ENCODE assay signal across 1 cellular context in the genomic region with DNA sequence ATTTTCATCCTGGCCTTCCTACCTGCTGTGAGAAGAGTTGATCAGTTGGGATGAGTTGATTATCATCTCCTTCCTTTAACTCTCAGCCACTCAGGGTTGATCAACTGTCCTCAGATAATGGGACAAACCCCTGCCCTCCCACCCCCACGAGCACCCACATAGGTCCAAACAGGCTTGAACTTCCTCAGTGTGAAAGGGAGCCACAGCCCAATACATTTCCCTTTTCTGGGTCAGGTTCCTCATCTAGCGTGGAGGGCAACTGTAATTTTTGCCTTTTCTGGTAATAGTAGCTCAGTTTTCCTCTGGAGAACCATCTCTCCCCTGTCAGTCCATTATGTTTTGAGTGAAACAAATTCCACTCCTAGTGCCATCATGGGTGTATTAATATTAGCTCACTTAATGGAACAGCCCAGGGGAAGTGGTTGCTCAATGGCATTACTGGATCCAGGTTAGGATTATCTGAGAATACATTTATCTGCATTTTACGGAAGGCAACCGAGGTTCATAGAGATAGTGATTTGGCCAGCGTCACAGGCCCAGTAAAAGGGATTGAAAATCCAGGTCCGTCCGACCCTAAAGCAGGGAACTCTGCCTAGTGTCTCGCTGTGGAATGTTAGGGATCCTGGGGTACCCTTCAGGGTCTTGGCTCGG.
TF ChIP-seq lines count a peak whose summit lies in the region.

No MANE protein-coding gene starts in this region.

TF ChIP-seq in K562, 482 proteins besides CTCF, POLR2A, EP300 and RAD21:
- TF ChIP-seq STAT5A (IDR thresholded peaks at IDR 0.05; ENCODE audit: borderline replicate concordance, low read length) (no peak), RFX5 (IDR thresholded peaks at IDR 0.05; ENCODE audit: low read depth, low read length) (no peak), SOX6 (IDR thresholded peaks at IDR 0.05) (no peak), ZNF668 (CRISPR knock-in tag; IDR thresholded peaks at IDR 0.05) (no peak), ZSCAN32 (CRISPR knock-in tag; IDR thresholded peaks at IDR 0.05) (no peak), TAF7 (tag; IDR thresholded peaks at IDR 0.05) (no peak), ZFPM2 (CRISPR knock-in tag; IDR thresholded peaks at IDR 0.05) (no peak), SIRT6 (IDR thresholded peaks at IDR 0.05; ENCODE audit: low read depth, low read length) (no peak)
- TF ChIP-seq, protein P1, sequence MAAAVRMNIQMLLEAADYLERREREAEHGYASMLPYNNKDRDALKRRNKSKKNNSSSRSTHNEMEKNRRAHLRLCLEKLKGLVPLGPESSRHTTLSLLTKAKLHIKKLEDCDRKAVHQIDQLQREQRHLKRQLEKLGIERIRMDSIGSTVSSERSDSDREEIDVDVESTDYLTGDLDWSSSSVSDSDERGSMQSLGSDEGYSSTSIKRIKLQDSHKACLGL (CRISPR knock-in tag; IDR thresholded peaks at IDR 0.05; ENCODE audit: borderline replicate concordance, poor library complexity, severe bottlenecking): no peak
- TF ChIP-seq, protein P2, sequence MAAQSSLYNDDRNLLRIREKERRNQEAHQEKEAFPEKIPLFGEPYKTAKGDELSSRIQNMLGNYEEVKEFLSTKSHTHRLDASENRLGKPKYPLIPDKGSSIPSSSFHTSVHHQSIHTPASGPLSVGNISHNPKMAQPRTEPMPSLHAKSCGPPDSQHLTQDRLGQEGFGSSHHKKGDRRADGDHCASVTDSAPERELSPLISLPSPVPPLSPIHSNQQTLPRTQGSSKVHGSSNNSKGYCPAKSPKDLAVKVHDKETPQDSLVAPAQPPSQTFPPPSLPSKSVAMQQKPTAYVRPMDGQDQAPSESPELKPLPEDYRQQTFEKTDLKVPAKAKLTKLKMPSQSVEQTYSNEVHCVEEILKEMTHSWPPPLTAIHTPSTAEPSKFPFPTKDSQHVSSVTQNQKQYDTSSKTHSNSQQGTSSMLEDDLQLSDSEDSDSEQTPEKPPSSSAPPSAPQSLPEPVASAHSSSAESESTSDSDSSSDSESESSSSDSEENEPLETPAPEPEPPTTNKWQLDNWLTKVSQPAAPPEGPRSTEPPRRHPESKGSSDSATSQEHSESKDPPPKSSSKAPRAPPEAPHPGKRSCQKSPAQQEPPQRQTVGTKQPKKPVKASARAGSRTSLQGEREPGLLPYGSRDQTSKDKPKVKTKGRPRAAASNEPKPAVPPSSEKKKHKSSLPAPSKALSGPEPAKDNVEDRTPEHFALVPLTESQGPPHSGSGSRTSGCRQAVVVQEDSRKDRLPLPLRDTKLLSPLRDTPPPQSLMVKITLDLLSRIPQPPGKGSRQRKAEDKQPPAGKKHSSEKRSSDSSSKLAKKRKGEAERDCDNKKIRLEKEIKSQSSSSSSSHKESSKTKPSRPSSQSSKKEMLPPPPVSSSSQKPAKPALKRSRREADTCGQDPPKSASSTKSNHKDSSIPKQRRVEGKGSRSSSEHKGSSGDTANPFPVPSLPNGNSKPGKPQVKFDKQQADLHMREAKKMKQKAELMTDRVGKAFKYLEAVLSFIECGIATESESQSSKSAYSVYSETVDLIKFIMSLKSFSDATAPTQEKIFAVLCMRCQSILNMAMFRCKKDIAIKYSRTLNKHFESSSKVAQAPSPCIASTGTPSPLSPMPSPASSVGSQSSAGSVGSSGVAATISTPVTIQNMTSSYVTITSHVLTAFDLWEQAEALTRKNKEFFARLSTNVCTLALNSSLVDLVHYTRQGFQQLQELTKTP (IDR thresholded peaks at IDR 0.05; ENCODE audit: low read depth in 1 of 2, partially characterized antibody in 2 of 2): no peak
- TF ChIP-seq, protein P3, sequence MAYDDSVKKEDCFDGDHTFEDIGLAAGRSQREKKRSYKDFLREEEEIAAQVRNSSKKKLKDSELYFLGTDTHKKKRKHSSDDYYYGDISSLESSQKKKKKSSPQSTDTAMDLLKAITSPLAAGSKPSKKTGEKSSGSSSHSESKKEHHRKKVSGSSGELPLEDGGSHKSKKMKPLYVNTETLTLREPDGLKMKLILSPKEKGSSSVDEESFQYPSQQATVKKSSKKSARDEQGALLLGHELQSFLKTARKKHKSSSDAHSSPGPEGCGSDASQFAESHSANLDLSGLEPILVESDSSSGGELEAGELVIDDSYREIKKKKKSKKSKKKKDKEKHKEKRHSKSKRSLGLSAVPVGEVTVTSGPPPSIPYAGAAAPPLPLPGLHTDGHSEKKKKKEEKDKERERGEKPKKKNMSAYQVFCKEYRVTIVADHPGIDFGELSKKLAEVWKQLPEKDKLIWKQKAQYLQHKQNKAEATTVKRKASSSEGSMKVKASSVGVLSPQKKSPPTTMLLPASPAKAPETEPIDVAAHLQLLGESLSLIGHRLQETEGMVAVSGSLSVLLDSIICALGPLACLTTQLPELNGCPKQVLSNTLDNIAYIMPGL (CRISPR knock-in tag; IDR thresholded peaks at IDR 0.05): no peak
- TF ChIP-seq, protein P4, sequence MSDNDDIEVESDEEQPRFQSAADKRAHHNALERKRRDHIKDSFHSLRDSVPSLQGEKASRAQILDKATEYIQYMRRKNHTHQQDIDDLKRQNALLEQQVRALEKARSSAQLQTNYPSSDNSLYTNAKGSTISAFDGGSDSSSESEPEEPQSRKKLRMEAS (CRISPR knock-in tag; IDR thresholded peaks at IDR 0.05): no peak
- TF ChIP-seq, protein P5, sequence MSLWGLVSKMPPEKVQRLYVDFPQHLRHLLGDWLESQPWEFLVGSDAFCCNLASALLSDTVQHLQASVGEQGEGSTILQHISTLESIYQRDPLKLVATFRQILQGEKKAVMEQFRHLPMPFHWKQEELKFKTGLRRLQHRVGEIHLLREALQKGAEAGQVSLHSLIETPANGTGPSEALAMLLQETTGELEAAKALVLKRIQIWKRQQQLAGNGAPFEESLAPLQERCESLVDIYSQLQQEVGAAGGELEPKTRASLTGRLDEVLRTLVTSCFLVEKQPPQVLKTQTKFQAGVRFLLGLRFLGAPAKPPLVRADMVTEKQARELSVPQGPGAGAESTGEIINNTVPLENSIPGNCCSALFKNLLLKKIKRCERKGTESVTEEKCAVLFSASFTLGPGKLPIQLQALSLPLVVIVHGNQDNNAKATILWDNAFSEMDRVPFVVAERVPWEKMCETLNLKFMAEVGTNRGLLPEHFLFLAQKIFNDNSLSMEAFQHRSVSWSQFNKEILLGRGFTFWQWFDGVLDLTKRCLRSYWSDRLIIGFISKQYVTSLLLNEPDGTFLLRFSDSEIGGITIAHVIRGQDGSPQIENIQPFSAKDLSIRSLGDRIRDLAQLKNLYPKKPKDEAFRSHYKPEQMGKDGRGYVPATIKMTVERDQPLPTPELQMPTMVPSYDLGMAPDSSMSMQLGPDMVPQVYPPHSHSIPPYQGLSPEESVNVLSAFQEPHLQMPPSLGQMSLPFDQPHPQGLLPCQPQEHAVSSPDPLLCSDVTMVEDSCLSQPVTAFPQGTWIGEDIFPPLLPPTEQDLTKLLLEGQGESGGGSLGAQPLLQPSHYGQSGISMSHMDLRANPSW (CRISPR knock-in tag; IDR thresholded peaks at IDR 0.05): no peak
- TF ChIP-seq, protein P6, sequence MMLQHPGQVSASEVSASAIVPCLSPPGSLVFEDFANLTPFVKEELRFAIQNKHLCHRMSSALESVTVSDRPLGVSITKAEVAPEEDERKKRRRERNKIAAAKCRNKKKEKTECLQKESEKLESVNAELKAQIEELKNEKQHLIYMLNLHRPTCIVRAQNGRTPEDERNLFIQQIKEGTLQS (IDR thresholded peaks at IDR 0.05): no peak
- TF ChIP-seq, protein P6 (CRISPR knock-in tag; conservative IDR thresholded peaks at IDR 0.05): no peak
